ENCODE assay signal across 9 cellular contexts in the genomic region with DNA sequence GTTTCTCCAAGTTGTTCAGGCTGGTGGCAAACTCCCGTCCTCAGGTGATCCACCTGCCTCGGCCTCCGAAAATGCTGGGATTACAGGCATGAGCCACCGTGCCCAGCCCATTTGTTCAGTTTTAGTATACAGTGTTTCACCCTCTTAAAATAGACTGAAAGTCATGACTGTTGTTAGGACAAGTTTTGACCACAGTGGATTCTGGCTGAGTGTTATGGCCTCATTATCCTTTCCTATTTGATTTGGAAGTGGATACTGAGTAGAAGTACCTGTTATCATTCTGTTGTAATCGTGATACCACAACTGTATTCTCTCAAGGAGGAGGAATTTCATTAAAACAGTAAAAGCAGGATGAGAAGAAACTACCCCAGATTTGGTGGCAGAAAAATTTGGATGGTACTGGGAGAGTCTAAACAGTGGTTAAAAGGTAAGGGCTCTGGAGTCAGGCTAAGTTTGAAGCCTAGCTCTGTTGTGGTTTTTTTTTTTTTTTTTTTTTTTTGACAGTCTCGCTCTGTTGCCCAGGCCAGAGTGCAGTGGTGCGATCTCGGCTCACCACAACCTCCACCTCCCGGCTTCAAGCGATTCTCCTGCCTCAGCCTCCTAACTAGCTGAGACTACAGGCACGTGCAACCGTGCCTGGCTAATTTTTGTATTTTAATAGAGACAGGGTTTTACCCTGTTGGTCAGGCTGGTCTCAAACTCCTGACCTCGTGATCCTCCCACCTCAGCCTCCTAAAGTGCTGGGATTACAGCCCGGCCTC. TPM values are rescaled to one million over a fixed set of nuclear protein-coding genes. Genes with fewer than 3 reads are reported as not detected.
DNase-seq lines count a peak whose midpoint lies in the region; ATAC-seq, FAIRE-seq and TF ChIP-seq lines count a peak whose summit lies in the region.
"Had no signal": no experiment of that assay in that cellular context is flagged by ENCODE, and none has a peak within 500 bp of the region (broad histone marks: within the 10 kb centered on the region; RNA-seq: fewer than 3 reads in every experiment).

No MANE protein-coding gene starts in this region.

- no peak overlapping the region for H2AFZ ChIP-seq in OCI-LY1 (ENCODE audit: low read length)

- peak overlapping the region; percentile 75; the same call in 1 of the 2 replicates for H3K9ac ChIP-seq in OCI-LY1 (ENCODE audit: low read length)

- H3K79me2 ChIP-seq in OCI-LY1 (ENCODE audit: insufficient read depth, low read length): peaks cover 68% of the 10 kb centered on the region

- peak overlapping the region; percentile 84 for H3K27ac ChIP-seq in OCI-LY1 (ENCODE audit: low read depth, low read length, poor library complexity, severe bottlenecking)
- H3K27ac ChIP-seq in psoas muscle: peak overlapping the region; percentile 52

- H3K27ac Mint-ChIP-seq in brain (peak overlapping the region in 2 of 5 experiments; percentile 56 to 94), glutamatergic neuron (ENCODE audit: unreplicated experiment) (no peak overlapping the region)

- no peak for ATAC-seq in psoas muscle
- no peak for ATAC-seq in GM21786 (IDR thresholded peaks at IDR 0.05; ENCODE audit: unreplicated experiment)
- ATAC-seq in GM18870 (IDR thresholded peaks at IDR 0.05; ENCODE audit: unreplicated experiment): no peak

- H3K36me3 ChIP-seq in OCI-LY1 (ENCODE audit: insufficient read depth, low read length) (peaks cover 10% of the 10 kb centered on the region), psoas muscle (ENCODE audit: insufficient read depth in 1 of 2, low read depth in 1 of 2) (no peaks in the 10 kb centered on the region)

- H3K9me3 ChIP-seq in OCI-LY1 (ENCODE audit: low read length) (no peaks in the 10 kb centered on the region), psoas muscle (no peaks in the 10 kb centered on the region)

- TF ChIP-seq CTCF in OCI-LY1 (IDR thresholded peaks at IDR 0.05; ENCODE audit: low read length): no peak
- no peak for TF ChIP-seq CTCF in brain (conservative IDR thresholded peaks at IDR 0.05)
- no peak for TF ChIP-seq CTCF in psoas muscle (IDR thresholded peaks at IDR 0.05)
- no peak for TF ChIP-seq CTCF in glutamatergic neuron (IDR thresholded peaks at IDR 0.05; ENCODE audit: partially characterized antibody, unreplicated experiment)

- no peaks in the 10 kb centered on the region for H4K20me1 ChIP-seq in OCI-LY1 (ENCODE audit: insufficient read depth, low read length)

- DNase-seq in GM12892 (ENCODE audit: insufficient read length): no peak
- DNase-seq in psoas muscle: no peak
- DNase-seq in glutamatergic neuron: no peak
- DNase-seq: NCI-H82 had no signal

- H3F3A ChIP-seq in OCI-LY1 (ENCODE audit: insufficient read depth, low read length): no peaks in the 10 kb centered on the region

- H3K4me1 Mint-ChIP-seq in brain: peaks cover 67% of the 10 kb centered on the region
- H3K4me1 Mint-ChIP-seq in glutamatergic neuron (ENCODE audit: low read depth, unreplicated experiment): peaks cover 5% of the 10 kb centered on the region

- H3K4me3 Mint-ChIP-seq in brain: peak overlapping the region; percentile 72 to 98 (median 98)
- H3K4me3 Mint-ChIP-seq in glutamatergic neuron (ENCODE audit: unreplicated experiment): no peak overlapping the region

- H3K27me3 Mint-ChIP-seq in brain: peaks cover 12% of the 10 kb centered on the region
- peaks cover 2% of the 10 kb centered on the region for H3K27me3 Mint-ChIP-seq in glutamatergic neuron (ENCODE audit: unreplicated experiment)

- H3K4me2 ChIP-seq in OCI-LY1 (ENCODE audit: low read length): peak overlapping the region; percentile 93

- intact Hi-C loops in psoas muscle (cut with DNase I): no loop called here

- no peak for TF ChIP-seq POLR2A in GM12892 (IDR thresholded peaks at IDR 0.05; ENCODE audit: low read depth, low read length)

- H3K9me3 Mint-ChIP-seq in brain (peaks cover 0 to 7% (median 0%) of the 10 kb centered on the region in 5 experiments), glutamatergic neuron (ENCODE audit: unreplicated experiment) (peaks cover 7% of the 10 kb centered on the region)

- peak; percentile 73 for FAIRE-seq in GM12892 (lab: Jason Lieb, UNC)
- FAIRE-seq: G401.6 had no signal

- H3K9me2 ChIP-seq in OCI-LY1 (ENCODE audit: low read depth, low read length): no peaks in the 10 kb centered on the region

- H3K27me3 ChIP-seq in OCI-LY1 (ENCODE audit: insufficient read depth, low read length) (no peaks in the 10 kb centered on the region), psoas muscle (ENCODE audit: insufficient read depth in 3 of 3, low read length in 2 of 3) (no peaks in the 10 kb centered on the region)

- 83 to 91% (median 87%) methylated on average over 14 of the region's 14 CpGs for WGBS in psoas muscle, 3 donors

- H3K4me1 ChIP-seq in OCI-LY1 (ENCODE audit: insufficient read depth, low read length, severe bottlenecking) (peaks cover 65% of the 10 kb centered on the region), psoas muscle (peaks cover 46% of the 10 kb centered on the region)

- H3K4me3 ChIP-seq in OCI-LY1 (ENCODE audit: low read depth, low read length, poor library complexity, severe bottlenecking) (peak overlapping the region; percentile 81), psoas muscle (peak overlapping the region; percentile 94)

- H3K36me3 Mint-ChIP-seq in brain: peaks cover 33% of the 10 kb centered on the region
- H3K36me3 Mint-ChIP-seq in glutamatergic neuron (ENCODE audit: unreplicated experiment): no peaks in the 10 kb centered on the region

RNA-seq across cellular contexts. Expression of a gene that starts 2.6 kb away (rescaled TPM):
- 75.2 TPM for polyA plus RNA-seq in GM12892 (2012; ENCODE audit: missing spikeins)
- polyA plus RNA-seq in brain (ENCODE audit: insufficient read depth, low read depth, low replicate concordance) (61.3 TPM), psoas muscle (100 to 1,000 TPM in 1 of 3 donors, 10 to 100 TPM in 2; 66.9 to 135 (median 84.7) TPM)
- total RNA-seq in psoas muscle (10 to 100 TPM; 56.3 to 90.0 (median 64.8) TPM), glutamatergic neuron (ENCODE audit: unreplicated experiment) (27.3 TPM)

RNA-seq across cellular contexts. Expression of a gene that starts 32.8 kb away (rescaled TPM):
- polyA plus RNA-seq in GM12892 (2012; ENCODE audit: missing spikeins): 34.1 TPM
- polyA plus RNA-seq in brain (ENCODE audit: insufficient read depth, low read depth, low replicate concordance) (8.1 TPM), psoas muscle (1 to 10 TPM; 6.7 to 7.5 (median 7.3) TPM)
- total RNA-seq in psoas muscle (1 to 10 TPM; 3.1 to 4.9 (median 3.5) TPM), glutamatergic neuron (ENCODE audit: unreplicated experiment) (5.8 TPM)
